8 cellular contexts compared by ENCODE assay signal in genomic region chr20:49712918-49713778, GRCh38. TPM values are rescaled to one million over a fixed set of nuclear protein-coding genes. Genes with fewer than 3 reads are reported as not detected.
DNase-seq lines count a peak whose midpoint lies in the region; ATAC-seq and TF ChIP-seq lines count a peak whose summit lies in the region.

No MANE protein-coding gene starts in this region.

- TF ChIP-seq RAD21 in liver (IDR thresholded peaks at IDR 0.05), result no peak

- peak overlapping the region; percentile 97 for H3K27ac Mint-ChIP-seq in stimulated activated effector memory CD8-positive, alpha-beta T cell treated with anti-CD3 and anti-CD28 coated beads, Interleukin-12 subunit alpha, Interleukin-12 subunit beta, amount 100 ng/mL, for 72 hours

- H3K9me3 Mint-ChIP-seq in stimulated activated effector memory CD8-positive, alpha-beta T cell treated with anti-CD3 and anti-CD28 coated beads, Interleukin-12 subunit alpha, Interleukin-12 subunit beta, amount 100 ng/mL, for 72 hours, result no peaks in the 10 kb centered on the region

- H3K4me3 Mint-ChIP-seq in stimulated activated effector memory CD8-positive, alpha-beta T cell treated with anti-CD3 and anti-CD28 coated beads, Interleukin-12 subunit alpha, Interleukin-12 subunit beta, amount 100 ng/mL, for 72 hours, result peak overlapping the region; percentile 89

- under 1% methylated on average over 78 of the region's 78 CpGs for WGBS in liver

- no peaks in the 10 kb centered on the region for H3K36me3 ChIP-seq in liver (ENCODE audit: control insufficient read depth in 4 of 4, insufficient read depth in 3 of 4, low read depth in 1 of 4, low read length in 3 of 4)

- H3K9ac ChIP-seq in liver (ENCODE audit: low read depth in 1 of 2, low read length in 2 of 2), result peak overlapping the region; percentile 58 to 97

- H3K4me3 ChIP-seq in choroid plexus epithelial cell (ENCODE audit: low read depth, low read length) (peak overlapping the region; percentile 84), liver (ENCODE audit: low read depth in 1 of 3, low read length in 3 of 3) (peak overlapping the region; percentile 74 to 92 (median 87))

- no peak for TF ChIP-seq CTCF in choroid plexus epithelial cell (conservative IDR thresholded peaks at IDR 0.05; ENCODE audit: low read depth, low read length)
- TF ChIP-seq CTCF in liver (IDR thresholded peaks at IDR 0.05; ENCODE audit: low read depth, low read length, missing input control), result no peak

- peak overlapping the region; percentile 87 to 91 for H3K27ac ChIP-seq in liver (ENCODE audit: low read depth in 1 of 2, low read length in 2 of 2)

- H3K9me3 ChIP-seq in liver (ENCODE audit: control insufficient read depth in 4 of 4, low read length in 3 of 4), result no peaks in the 10 kb centered on the region

- H3K27me3 ChIP-seq in liver (ENCODE audit: control insufficient read depth in 4 of 4, insufficient read depth in 4 of 4, low read length in 3 of 4), result no peaks in the 10 kb centered on the region

- H3K36me3 Mint-ChIP-seq in stimulated activated effector memory CD8-positive, alpha-beta T cell treated with anti-CD3 and anti-CD28 coated beads, Interleukin-12 subunit alpha, Interleukin-12 subunit beta, amount 100 ng/mL, for 72 hours, result peaks cover 32% of the 10 kb centered on the region

- DNase-seq in CMK (ENCODE audit: low read depth) (peak; percentile 42), HT-29 (ENCODE audit: low spot score) (peak; percentile 71), T-helper 22 cell (ENCODE audit: low read depth) (peak; percentile 4), choroid plexus epithelial cell (ENCODE audit: low read depth) (peak; percentile 31), NCI-H1930 (lab: John Stamatoyannopoulos, UW) (no peak)
- DNase-seq in stimulated activated effector memory CD8-positive, alpha-beta T cell treated with anti-CD3 and anti-CD28 coated beads, Interleukin-12 subunit alpha, Interleukin-12 subunit beta, amount 100 ng/mL, for 72 hours (ENCODE audit: low spot score in 2 of 2), result peak in 1 of 2 donors; percentile 23

- ATAC-seq in GM19463 (IDR thresholded peaks at IDR 0.05; ENCODE audit: unreplicated experiment), result peak; percentile 44
- ATAC-seq in stimulated activated effector memory CD8-positive, alpha-beta T cell treated with anti-CD3 and anti-CD28 coated beads, Interleukin-12 subunit alpha, Interleukin-12 subunit beta, amount 100 ng/mL, for 72 hours, result peak; percentile 66

- peaks cover 4 to 34% (median 25%) of the 10 kb centered on the region in 4 donors for H3K4me1 ChIP-seq in liver (ENCODE audit: control insufficient read depth in 4 of 4, insufficient read depth in 4 of 4, low read length in 3 of 4)

- peaks cover 63% of the 10 kb centered on the region for H3K4me1 Mint-ChIP-seq in stimulated activated effector memory CD8-positive, alpha-beta T cell treated with anti-CD3 and anti-CD28 coated beads, Interleukin-12 subunit alpha, Interleukin-12 subunit beta, amount 100 ng/mL, for 72 hours

TF ChIP-seq in liver, 16 proteins besides CTCF, POLR2A, EP300 and RAD21:
- no peak for TF ChIP-seq REST (IDR thresholded peaks at IDR 0.05)
- no peak for TF ChIP-seq FOXA1 (IDR thresholded peaks at IDR 0.05)
- no peak for TF ChIP-seq TAF1 (conservative IDR thresholded peaks at IDR 0.05)
- TF ChIP-seq HNF4G (IDR thresholded peaks at IDR 0.05), result no peak
- no peak for TF ChIP-seq JUND (IDR thresholded peaks at IDR 0.05)
- no peak for TF ChIP-seq RXRA (IDR thresholded peaks at IDR 0.05)
- TF ChIP-seq SP1 (IDR thresholded peaks at IDR 0.05), result no peak
- TF ChIP-seq MAX (IDR thresholded peaks at IDR 0.05), result no peak
- TF ChIP-seq ZBTB33 (IDR thresholded peaks at IDR 0.05), result no peak
- no peak for TF ChIP-seq HNF4A (conservative IDR thresholded peaks at IDR 0.05)
- TF ChIP-seq EGR1 (IDR thresholded peaks at IDR 0.05; ENCODE audit: low read depth in 2 of 2), result no peak
- TF ChIP-seq NR2F2 (IDR thresholded peaks at IDR 0.05), result no peak
- no peak for TF ChIP-seq FOXA2 (IDR thresholded peaks at IDR 0.05)
- TF ChIP-seq YY1 (IDR thresholded peaks at IDR 0.05), result no peak
TF ChIP-seq in liver: peak in this region for 0.

RNA-seq across cellular contexts. Expression of gene B4GALT5, which starts 0.5 kb away (rescaled TPM):
- total RNA-seq in HT-29 (2014; rRNA removed; shearing (Covaris generic)), result 24.1 and 24.5 TPM in 2 replicates
- total RNA-seq in liver, result 10 to 100 TPM; 14.1 to 28.2 TPM
- 10 to 100 TPM in 1 of 2 donors, 1 to 10 TPM in 1; 2.0 to 14.8 TPM for polyA plus RNA-seq in liver

Comparison
In these comparisons a context has a peak if more than half of its experiments do, and no peak if none do; other contexts are left out.
1. DNase-seq: peak in CMK (single experiment), HT-29 (single experiment), T-helper 22 cell (single experiment) and choroid plexus epithelial cell (single experiment); none in NCI-H1930 (0 of 2).